Comparison of ENCODE assay signal across 1 cellular context in genomic region chr9:34458013-34458966, GRCh38.
TF ChIP-seq lines count a peak whose summit lies in the region.

Gene DNAI1, plus strand, starts transcription at chr9:34458805. Its CDS starts 201 bp downstream, at chr9:34459006.
Gene FAM219A, minus strand, starts transcription at chr9:34458570. Its CDS starts 307 bp downstream, at chr9:34458263.

TF ChIP-seq in HepG2, 621 proteins besides CTCF, POLR2A, EP300 and RAD21 (continued from another document and continues in another):
- TF ChIP-seq, protein P1, sequence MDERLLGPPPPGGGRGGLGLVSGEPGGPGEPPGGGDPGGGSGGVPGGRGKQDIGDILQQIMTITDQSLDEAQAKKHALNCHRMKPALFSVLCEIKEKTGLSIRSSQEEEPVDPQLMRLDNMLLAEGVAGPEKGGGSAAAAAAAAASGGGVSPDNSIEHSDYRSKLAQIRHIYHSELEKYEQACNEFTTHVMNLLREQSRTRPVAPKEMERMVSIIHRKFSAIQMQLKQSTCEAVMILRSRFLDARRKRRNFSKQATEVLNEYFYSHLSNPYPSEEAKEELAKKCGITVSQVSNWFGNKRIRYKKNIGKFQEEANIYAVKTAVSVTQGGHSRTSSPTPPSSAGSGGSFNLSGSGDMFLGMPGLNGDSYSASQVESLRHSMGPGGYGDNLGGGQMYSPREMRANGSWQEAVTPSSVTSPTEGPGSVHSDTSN (CRISPR knock-in tag; IDR thresholded peaks at IDR 0.05), result no peak
- TF ChIP-seq HOXA3 (CRISPR knock-in tag; IDR thresholded peaks at IDR 0.05) (0 out of 2 replicates have a peak, but pooled peaks have one; percentile 12), KLF6 (CRISPR knock-in tag; IDR thresholded peaks at IDR 0.05) (no peak), KDM3A (CRISPR knock-in tag; IDR thresholded peaks at IDR 0.05; ENCODE audit: low read depth) (no peak), PATZ1 (CRISPR knock-in tag; IDR thresholded peaks at IDR 0.05) (no peak), ZNF3 (CRISPR knock-in tag; IDR thresholded peaks at IDR 0.05) (no peak), RFX3 (CRISPR knock-in tag; IDR thresholded peaks at IDR 0.05) (peak; percentile 70), TRIM22 (IDR thresholded peaks at IDR 0.05) (no peak), FOXK1 (CRISPR knock-in tag; IDR thresholded peaks at IDR 0.05; ENCODE audit: borderline replicate concordance, low read depth) (no peak), ZNF609 (CRISPR knock-in tag; IDR thresholded peaks at IDR 0.05; ENCODE audit: borderline replicate concordance) (no peak), ZNF260 (CRISPR knock-in tag; IDR thresholded peaks at IDR 0.05; ENCODE audit: borderline replicate concordance, low read depth) (no peak), GTF3A (CRISPR knock-in tag; conservative IDR thresholded peaks at IDR 0.05) (no peak), ZNF383 (CRISPR knock-in tag; IDR thresholded peaks at IDR 0.05; ENCODE audit: borderline replicate concordance) (no peak), HMG20A (CRISPR knock-in tag; IDR thresholded peaks at IDR 0.05; ENCODE audit: borderline replicate concordance) (no peak), ZNF761 (CRISPR knock-in tag; conservative IDR thresholded peaks at IDR 0.05) (no peak), TCF7L2 (IDR thresholded peaks at IDR 0.05; ENCODE audit: low read depth, low read length) (no peak), DPF2 (CRISPR knock-in tag; IDR thresholded peaks at IDR 0.05; ENCODE audit: borderline replicate concordance, low read depth) (no peak), HMGXB4 (CRISPR knock-in tag; IDR thresholded peaks at IDR 0.05; ENCODE audit: borderline replicate concordance in 1 of 2, low read depth in 1 of 2) (no peak; a peak in 1 of 4 replicates), PRDM15 (CRISPR knock-in tag; IDR thresholded peaks at IDR 0.05) (no peak), RAD51 (IDR thresholded peaks at IDR 0.05; ENCODE audit: borderline replicate concordance) (no peak), HCFC1 (IDR thresholded peaks at IDR 0.05; ENCODE audit: low read depth, low read length) (no peak; the same call in 1 of the 2 replicates), ZBTB7B (CRISPR knock-in tag; IDR thresholded peaks at IDR 0.05) (no peak), NKX3-1 (CRISPR knock-in tag; IDR thresholded peaks at IDR 0.05) (no peak), ZNF207 (IDR thresholded peaks at IDR 0.05; ENCODE audit: borderline replicate concordance) (no peak), ISX (CRISPR knock-in tag; conservative IDR thresholded peaks at IDR 0.05) (no peak), NR2F6 (IDR thresholded peaks at IDR 0.05) (no peak), NR2F6 (CRISPR knock-in tag; IDR thresholded peaks at IDR 0.05) (no peak), SP140L (CRISPR knock-in tag; IDR thresholded peaks at IDR 0.05; ENCODE audit: borderline replicate concordance) (no peak), ZNF234 (CRISPR knock-in tag; conservative IDR thresholded peaks at IDR 0.05) (no peak), ZNF12 (CRISPR knock-in tag; IDR thresholded peaks at IDR 0.05) (no peak), PAF1 (CRISPR knock-in tag; IDR thresholded peaks at IDR 0.05) (no peak), NFE2L1 (CRISPR knock-in tag; IDR thresholded peaks at IDR 0.05; ENCODE audit: borderline replicate concordance) (peak; percentile 97), RBAK (CRISPR knock-in tag; IDR thresholded peaks at IDR 0.05) (no peak), ZSCAN29 (CRISPR knock-in tag; conservative IDR thresholded peaks at IDR 0.05) (no peak), ZNF501 (CRISPR knock-in tag; IDR thresholded peaks at IDR 0.05) (peak; percentile 27; the same call in 1 of the 2 replicates), ZNF672 (CRISPR knock-in tag; IDR thresholded peaks at IDR 0.05) (no peak), SALL1 (CRISPR knock-in tag; IDR thresholded peaks at IDR 0.05) (peak; percentile 50), ZNF441 (CRISPR knock-in tag; IDR thresholded peaks at IDR 0.05; ENCODE audit: borderline replicate concordance) (no peak), ZNF674 (CRISPR knock-in tag; IDR thresholded peaks at IDR 0.05; ENCODE audit: low read depth) (no peak), FOXP1 (IDR thresholded peaks at IDR 0.05) (no peak), FOXP1 (CRISPR knock-in tag; IDR thresholded peaks at IDR 0.05) (no peak), IKZF5 (CRISPR knock-in tag; IDR thresholded peaks at IDR 0.05) (no peak)
- TF ChIP-seq, protein P2, sequence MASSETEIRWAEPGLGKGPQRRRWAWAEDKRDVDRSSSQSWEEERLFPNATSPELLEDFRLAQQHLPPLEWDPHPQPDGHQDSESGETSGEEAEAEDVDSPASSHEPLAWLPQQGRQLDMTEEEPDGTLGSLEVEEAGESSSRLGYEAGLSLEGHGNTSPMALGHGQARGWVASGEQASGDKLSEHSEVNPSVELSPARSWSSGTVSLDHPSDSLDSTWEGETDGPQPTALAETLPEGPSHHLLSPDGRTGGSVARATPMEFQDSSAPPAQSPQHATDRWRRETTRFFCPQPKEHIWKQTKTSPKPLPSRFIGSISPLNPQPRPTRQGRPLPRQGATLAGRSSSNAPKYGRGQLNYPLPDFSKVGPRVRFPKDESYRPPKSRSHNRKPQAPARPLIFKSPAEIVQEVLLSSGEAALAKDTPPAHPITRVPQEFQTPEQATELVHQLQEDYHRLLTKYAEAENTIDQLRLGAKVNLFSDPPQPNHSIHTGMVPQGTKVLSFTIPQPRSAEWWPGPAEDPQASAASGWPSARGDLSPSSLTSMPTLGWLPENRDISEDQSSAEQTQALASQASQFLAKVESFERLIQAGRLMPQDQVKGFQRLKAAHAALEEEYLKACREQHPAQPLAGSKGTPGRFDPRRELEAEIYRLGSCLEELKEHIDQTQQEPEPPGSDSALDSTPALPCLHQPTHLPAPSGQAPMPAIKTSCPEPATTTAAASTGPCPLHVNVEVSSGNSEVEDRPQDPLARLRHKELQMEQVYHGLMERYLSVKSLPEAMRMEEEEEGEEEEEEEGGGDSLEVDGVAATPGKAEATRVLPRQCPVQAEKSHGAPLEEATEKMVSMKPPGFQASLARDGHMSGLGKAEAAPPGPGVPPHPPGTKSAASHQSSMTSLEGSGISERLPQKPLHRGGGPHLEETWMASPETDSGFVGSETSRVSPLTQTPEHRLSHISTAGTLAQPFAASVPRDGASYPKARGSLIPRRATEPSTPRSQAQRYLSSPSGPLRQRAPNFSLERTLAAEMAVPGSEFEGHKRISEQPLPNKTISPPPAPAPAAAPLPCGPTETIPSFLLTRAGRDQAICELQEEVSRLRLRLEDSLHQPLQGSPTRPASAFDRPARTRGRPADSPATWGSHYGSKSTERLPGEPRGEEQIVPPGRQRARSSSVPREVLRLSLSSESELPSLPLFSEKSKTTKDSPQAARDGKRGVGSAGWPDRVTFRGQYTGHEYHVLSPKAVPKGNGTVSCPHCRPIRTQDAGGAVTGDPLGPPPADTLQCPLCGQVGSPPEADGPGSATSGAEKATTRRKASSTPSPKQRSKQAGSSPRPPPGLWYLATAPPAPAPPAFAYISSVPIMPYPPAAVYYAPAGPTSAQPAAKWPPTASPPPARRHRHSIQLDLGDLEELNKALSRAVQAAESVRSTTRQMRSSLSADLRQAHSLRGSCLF (CRISPR knock-in tag; IDR thresholded peaks at IDR 0.05; ENCODE audit: borderline replicate concordance), result no peak
